Comparison of ENCODE assay signal across 8 cellular contexts in the genomic region with DNA sequence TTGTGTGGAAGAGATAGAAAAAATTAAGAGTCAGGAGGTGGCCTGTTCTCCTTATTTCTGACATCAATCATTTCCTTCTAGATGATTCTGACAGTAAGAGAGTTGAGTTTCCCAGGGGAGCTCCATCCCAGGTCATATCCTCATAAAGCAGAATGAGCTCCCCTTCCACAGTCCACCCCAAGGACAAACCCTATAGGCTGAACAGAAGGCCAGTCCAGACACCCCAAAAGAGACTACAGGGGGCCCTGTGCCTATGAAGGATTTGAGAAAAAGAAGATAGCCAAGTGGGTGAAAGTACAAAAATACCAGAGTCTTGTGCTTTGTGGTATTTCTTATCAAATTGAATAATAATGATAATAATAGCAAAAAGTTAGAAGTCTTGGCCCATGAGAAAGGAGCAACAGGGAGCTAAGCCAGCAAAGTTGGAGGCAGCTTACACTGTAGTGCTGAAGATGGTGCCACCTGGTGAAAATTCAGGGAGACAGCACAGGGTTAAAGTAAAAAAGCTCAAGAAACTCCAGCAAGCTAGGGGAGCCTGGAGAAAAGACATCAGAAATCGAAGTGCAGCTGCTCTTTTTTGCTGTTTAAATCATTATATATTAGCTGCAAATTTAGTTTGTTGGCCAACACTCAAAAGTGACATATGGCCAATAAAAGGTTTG. TPM values are rescaled to one million over a fixed set of nuclear protein-coding genes. Genes with fewer than 3 reads are reported as not detected.
DNase-seq lines count a peak whose midpoint lies in the region; ATAC-seq, FAIRE-seq and TF ChIP-seq lines count a peak whose summit lies in the region.

No MANE protein-coding gene starts in this region.

- H3K36me3 ChIP-seq in BE2C (no peaks in the 10 kb centered on the region), HEK293 (ENCODE audit: control insufficient read depth in 2 of 2, insufficient read depth in 1 of 2, low read length in 2 of 2) (no peaks in the 10 kb centered on the region), fibroblast of lung (ENCODE audit: control insufficient read depth, insufficient read depth, low read length) (no peaks in the 10 kb centered on the region)

- TF ChIP-seq CTCF in BE2C (IDR thresholded peaks at IDR 0.05; ENCODE audit: low read depth, low read length) (peak; percentile 82), HEK293 (tag by site-specific recombination; IDR thresholded peaks at IDR 0.05) (peak; percentile 30; the same call in 1 of the 2 replicates), fibroblast of lung (conservative IDR thresholded peaks at IDR 0.05 in 1 of 2, IDR thresholded peaks at IDR 0.05 in 1 of 2; ENCODE audit: low read depth in 1 of 2, low read length in 2 of 2) (peak; percentile 43 to 62), omental fat pad (IDR thresholded peaks at IDR 0.05) (no peak)

- H3K4me3 ChIP-seq in BE2C (ENCODE audit: low read depth, low read length): no peak overlapping the region
- H3K4me3 ChIP-seq in HEK293 (ENCODE audit: low read depth, low read length): no peak overlapping the region
- H3K4me3 ChIP-seq in fibroblast of lung (replicated peaks in 1 of 4; ENCODE audit: control extremely low read depth in 1 of 4, insufficient read depth in 1 of 4, low read depth in 3 of 4, low read length in 4 of 4): no peak overlapping the region

- no peak overlapping the region for H2AFZ ChIP-seq in fibroblast of lung (ENCODE audit: low read length)

- H4K20me1 ChIP-seq in fibroblast of lung (ENCODE audit: control insufficient read depth, extremely low read depth, insufficient read depth, low read length): no peaks in the 10 kb centered on the region

- no peak overlapping the region for H3K9ac ChIP-seq in fibroblast of lung (ENCODE audit: insufficient read depth, low read length)

- DNase-seq in BE2C (peak; percentile 38), NCI-H460 (ENCODE audit: extremely low read depth, low read depth) (peak; percentile 17), fibroblast of lung (ENCODE audit: low read depth in 2 of 2) (peak; percentile 49 to 68), urothelium cell line (ENCODE audit: low spot score) (peak; percentile 17), omental fat pad (ENCODE audit: low spot score) (no peak)

- ATAC-seq in HG03159 (IDR thresholded peaks at IDR 0.05; ENCODE audit: unreplicated experiment) (no peak), omental fat pad (ENCODE audit: low FRiP score) (no peak), HG02884 (IDR thresholded peaks at IDR 0.05; ENCODE audit: unreplicated experiment) (no peak)

- CTCF ChIA-PET in HEK293 (lab: Yijun Ruan, JAX): interaction anchor here (0.7 to 1.6 kb wide), 9 partner anchors 8 to 889 kb away, joined by 3 to 15 read pairs (median 4); no protein-coding TSS in a partner anchor

- FAIRE-seq in urothelium cell line (lab: Jason Lieb, UNC): no peak

- H3K79me2 ChIP-seq in fibroblast of lung (ENCODE audit: control insufficient read depth, insufficient read depth, low read length): no peaks in the 10 kb centered on the region

- no peaks in the 10 kb centered on the region for H3K9me3 ChIP-seq in BE2C
- no peaks in the 10 kb centered on the region for H3K9me3 ChIP-seq in HEK293 (ENCODE audit: control insufficient read depth, insufficient read depth, low read depth, low read length)
- H3K9me3 ChIP-seq in fibroblast of lung (ENCODE audit: control insufficient read depth, insufficient read depth, low read depth, low read length): no peaks in the 10 kb centered on the region

- H3K4me2 ChIP-seq in fibroblast of lung (ENCODE audit: extremely low read depth, insufficient read depth, low read length): no peak overlapping the region

- H3K27me3 ChIP-seq in BE2C (no peaks in the 10 kb centered on the region), fibroblast of lung (ENCODE audit: control insufficient read depth, insufficient read depth, low read length) (peaks cover 4% of the 10 kb centered on the region)

- H3K4me1 ChIP-seq in BE2C (peaks cover 5% of the 10 kb centered on the region; the same call in 1 of the 2 replicates), HEK293 (ENCODE audit: control insufficient read depth, insufficient read depth, low read length) (no peaks in the 10 kb centered on the region), fibroblast of lung (ENCODE audit: control insufficient read depth, extremely low read depth, insufficient read depth, low read length) (no peaks in the 10 kb centered on the region)

- H3K27ac ChIP-seq in HEK293 (ENCODE audit: extremely low read depth, low read depth, low read length) (no peak overlapping the region), fibroblast of lung (ENCODE audit: insufficient read depth, low read length) (no peak overlapping the region)

- POLR2A ChIA-PET in HEK293 (lab: Yijun Ruan, JAX): no interaction called here

TF ChIP-seq in HEK293, 187 proteins besides CTCF, POLR2A, EP300 and RAD21:
- TF ChIP-seq ZNF394 (tag by site-specific recombination; IDR thresholded peaks at IDR 0.05; ENCODE audit: borderline replicate concordance) (no peak), ZNF660 (tag by site-specific recombination; IDR thresholded peaks at IDR 0.05) (no peak), GLIS2 (tag by site-specific recombination; IDR thresholded peaks at IDR 0.05) (no peak), KLF8 (tag by site-specific recombination; IDR thresholded peaks at IDR 0.05) (no peak), TRIM28 (IDR thresholded peaks at IDR 0.05; ENCODE audit: borderline replicate concordance, low read length) (no peak), ZIC2 (tag by site-specific recombination; IDR thresholded peaks at IDR 0.05) (no peak), SCRT2 (tag by site-specific recombination; IDR thresholded peaks at IDR 0.05) (peak; percentile 44; the same call in 1 of the 2 replicates), ZNF202 (tag by site-specific recombination; IDR thresholded peaks at IDR 0.05; ENCODE audit: borderline replicate concordance) (no peak), ZNF654 (tag by site-specific recombination; IDR thresholded peaks at IDR 0.05; ENCODE audit: low read depth) (peak; percentile 36)

RNA-seq across cellular contexts. Expression of a gene that starts 35.9 kb away (rescaled TPM):
- polyA plus RNA-seq in BE2C (2012; ENCODE audit: insufficient read depth, insufficient read length, low read depth): 1.9 TPM
- total RNA-seq in NCI-H460 (2014; rRNA removed; shearing (Covaris generic)): not detected in 2 replicates
- not detected in 2 replicates for polyA plus RNA-seq in NCI-H460 (2014; cell fraction: nucleus; rRNA removed)
- total RNA-seq in fibroblast of lung (not detected in 2 replicates), omental fat pad (not detected)
- not detected in 2 replicates for polyA plus RNA-seq in fibroblast of lung
- not detected in 2 replicates for polyA plus RNA-seq in fibroblast of lung (2012)
- polyA minus RNA-seq in fibroblast of lung (ENCODE audit: low replicate concordance): not detected in 2 replicates

Comparison
In these comparisons a context has a peak if more than half of its experiments do, and no peak if none do; other contexts are left out.
1. CTCF ChIP-seq: peak in BE2C (single experiment), HEK293 (single experiment) and fibroblast of lung (2 of 2); none in omental fat pad (0 of 3).